ENCODE assay signal across 1 cellular context in genomic region chr22:31055322-31056159, GRCh38.
TF ChIP-seq lines count a peak whose summit lies in the region.

No MANE protein-coding gene starts in this region.

TF ChIP-seq in GM23338, 12 proteins besides CTCF, POLR2A, EP300 and RAD21 (continued from another document):
- TF ChIP-seq, protein P1, sequence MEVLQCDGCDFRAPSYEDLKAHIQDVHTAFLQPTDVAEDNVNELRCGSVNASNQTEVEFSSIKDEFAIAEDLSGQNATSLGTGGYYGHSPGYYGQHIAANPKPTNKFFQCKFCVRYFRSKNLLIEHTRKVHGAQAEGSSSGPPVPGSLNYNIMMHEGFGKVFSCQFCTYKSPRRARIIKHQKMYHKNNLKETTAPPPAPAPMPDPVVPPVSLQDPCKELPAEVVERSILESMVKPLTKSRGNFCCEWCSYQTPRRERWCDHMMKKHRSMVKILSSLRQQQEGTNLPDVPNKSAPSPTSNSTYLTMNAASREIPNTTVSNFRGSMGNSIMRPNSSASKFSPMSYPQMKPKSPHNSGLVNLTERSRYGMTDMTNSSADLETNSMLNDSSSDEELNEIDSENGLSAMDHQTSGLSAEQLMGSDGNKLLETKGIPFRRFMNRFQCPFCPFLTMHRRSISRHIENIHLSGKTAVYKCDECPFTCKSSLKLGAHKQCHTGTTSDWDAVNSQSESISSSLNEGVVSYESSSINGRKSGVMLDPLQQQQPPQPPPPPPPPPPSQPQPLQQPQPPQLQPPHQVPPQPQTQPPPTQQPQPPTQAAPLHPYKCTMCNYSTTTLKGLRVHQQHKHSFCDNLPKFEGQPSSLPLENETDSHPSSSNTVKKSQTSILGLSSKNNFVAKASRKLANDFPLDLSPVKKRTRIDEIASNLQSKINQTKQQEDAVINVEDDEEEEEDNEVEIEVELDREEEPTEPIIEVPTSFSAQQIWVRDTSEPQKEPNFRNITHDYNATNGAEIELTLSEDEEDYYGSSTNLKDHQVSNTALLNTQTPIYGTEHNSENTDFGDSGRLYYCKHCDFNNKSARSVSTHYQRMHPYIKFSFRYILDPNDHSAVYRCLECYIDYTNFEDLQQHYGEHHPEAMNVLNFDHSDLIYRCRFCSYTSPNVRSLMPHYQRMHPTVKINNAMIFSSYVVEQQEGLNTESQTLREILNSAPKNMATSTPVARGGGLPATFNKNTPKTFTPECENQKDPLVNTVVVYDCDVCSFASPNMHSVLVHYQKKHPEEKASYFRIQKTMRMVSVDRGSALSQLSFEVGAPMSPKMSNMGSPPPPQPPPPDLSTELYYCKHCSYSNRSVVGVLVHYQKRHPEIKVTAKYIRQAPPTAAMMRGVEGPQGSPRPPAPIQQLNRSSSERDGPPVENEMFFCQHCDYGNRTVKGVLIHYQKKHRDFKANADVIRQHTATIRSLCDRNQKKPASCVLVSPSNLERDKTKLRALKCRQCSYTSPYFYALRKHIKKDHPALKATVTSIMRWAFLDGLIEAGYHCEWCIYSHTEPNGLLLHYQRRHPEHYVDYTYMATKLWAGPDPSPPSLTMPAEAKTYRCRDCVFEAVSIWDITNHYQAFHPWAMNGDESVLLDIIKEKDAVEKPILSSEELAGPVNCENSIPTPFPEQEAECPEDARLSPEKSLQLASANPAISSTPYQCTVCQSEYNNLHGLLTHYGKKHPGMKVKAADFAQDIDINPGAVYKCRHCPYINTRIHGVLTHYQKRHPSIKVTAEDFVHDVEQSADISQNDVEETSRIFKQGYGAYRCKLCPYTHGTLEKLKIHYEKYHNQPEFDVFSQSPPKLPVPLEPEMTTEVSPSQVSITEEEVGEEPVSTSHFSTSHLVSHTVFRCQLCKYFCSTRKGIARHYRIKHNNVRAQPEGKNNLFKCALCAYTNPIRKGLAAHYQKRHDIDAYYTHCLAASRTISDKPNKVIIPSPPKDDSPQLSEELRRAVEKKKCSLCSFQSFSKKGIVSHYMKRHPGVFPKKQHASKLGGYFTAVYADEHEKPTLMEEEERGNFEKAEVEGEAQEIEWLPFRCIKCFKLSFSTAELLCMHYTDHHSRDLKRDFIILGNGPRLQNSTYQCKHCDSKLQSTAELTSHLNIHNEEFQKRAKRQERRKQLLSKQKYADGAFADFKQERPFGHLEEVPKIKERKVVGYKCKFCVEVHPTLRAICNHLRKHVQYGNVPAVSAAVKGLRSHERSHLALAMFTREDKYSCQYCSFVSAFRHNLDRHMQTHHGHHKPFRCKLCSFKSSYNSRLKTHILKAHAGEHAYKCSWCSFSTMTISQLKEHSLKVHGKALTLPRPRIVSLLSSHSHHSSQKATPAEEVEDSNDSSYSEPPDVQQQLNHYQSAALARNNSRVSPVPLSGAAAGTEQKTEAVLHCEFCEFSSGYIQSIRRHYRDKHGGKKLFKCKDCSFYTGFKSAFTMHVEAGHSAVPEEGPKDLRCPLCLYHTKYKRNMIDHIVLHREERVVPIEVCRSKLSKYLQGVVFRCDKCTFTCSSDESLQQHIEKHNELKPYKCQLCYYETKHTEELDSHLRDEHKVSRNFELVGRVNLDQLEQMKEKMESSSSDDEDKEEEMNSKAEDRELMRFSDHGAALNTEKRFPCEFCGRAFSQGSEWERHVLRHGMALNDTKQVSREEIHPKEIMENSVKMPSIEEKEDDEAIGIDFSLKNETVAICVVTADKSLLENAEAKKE (CRISPR knock-in tag; IDR thresholded peaks at IDR 0.05), result no peak
- no peak for TF ChIP-seq ZNF331 (CRISPR knock-in tag; IDR thresholded peaks at IDR 0.05; ENCODE audit: low read depth)
- TF ChIP-seq JUNB (IDR thresholded peaks at IDR 0.05; ENCODE audit: unreplicated experiment), result no peak
TF ChIP-seq in GM23338: peak in this region for 1.
